Comparison of ENCODE assay signal across 26 cellular contexts in the genomic region with DNA sequence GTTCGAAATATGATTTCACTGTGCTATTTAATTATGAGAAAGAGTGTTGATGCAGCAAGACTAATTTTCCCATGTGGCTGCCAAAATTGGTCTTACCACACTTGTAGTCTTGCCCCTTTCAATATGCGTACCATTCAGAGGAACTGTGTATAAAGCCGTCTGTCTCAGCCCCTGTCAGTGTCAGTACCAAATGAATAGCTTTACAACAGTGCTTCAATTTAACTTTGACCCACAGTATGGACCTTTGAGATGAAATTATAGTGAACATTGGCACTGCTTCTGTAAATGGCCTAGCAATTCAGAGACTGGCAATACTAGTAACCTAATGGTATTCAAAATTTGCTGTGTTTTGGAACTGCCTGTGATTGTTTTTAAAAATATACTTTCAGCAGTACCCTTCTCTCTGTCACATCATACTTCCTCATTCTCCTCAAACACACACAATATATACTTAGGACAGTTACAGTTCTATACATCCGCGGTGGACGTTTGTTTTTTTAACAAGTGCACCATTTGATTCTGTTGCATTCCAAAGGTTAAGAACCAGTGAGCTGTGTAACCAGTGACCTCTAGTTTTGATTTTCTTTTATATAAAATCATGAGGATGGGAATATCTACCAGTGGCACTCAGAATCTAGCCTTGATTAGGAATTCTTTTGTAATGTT.
DNase-seq lines count a peak whose midpoint lies in the region; ATAC-seq, FAIRE-seq and TF ChIP-seq lines count a peak whose summit lies in the region.
"Had no signal": no experiment of that assay in that cellular context is flagged by ENCODE, and none has a peak within 500 bp of the region (broad histone marks: within the 10 kb centered on the region; RNA-seq: fewer than 3 reads in every experiment).

No MANE protein-coding gene starts in this region.

- H3K9ac ChIP-seq in SU-DHL-6 (ENCODE audit: low read length): 0 out of 2 replicates have a peak overlapping the region, but pooled peaks have one; percentile 1

- H3K36me3 ChIP-seq in SU-DHL-6 (ENCODE audit: low read length): no peaks in the 10 kb centered on the region
- H3K36me3 ChIP-seq in stomach: no peaks in the 10 kb centered on the region
- H3K36me3 ChIP-seq: breast epithelium, suprapubic skin had no signal

- no TSS peak for BruUV-seq in Calu3 (replicated peaks; lab: Mats Ljungman, UMichigan)

- H3F3A ChIP-seq in SU-DHL-6 (ENCODE audit: insufficient read depth): no peaks in the 10 kb centered on the region

- no peaks in the 10 kb centered on the region for H3K9me2 ChIP-seq in SU-DHL-6 (replicated peaks; ENCODE audit: insufficient read depth, low read length)

- no peaks in the 10 kb centered on the region for H3K27me3 ChIP-seq in SU-DHL-6 (ENCODE audit: low read length)
- no peaks in the 10 kb centered on the region for H3K27me3 ChIP-seq in stomach
- H3K27me3 ChIP-seq: breast epithelium, suprapubic skin had no signal

- H3K4me3 Mint-ChIP-seq in Calu3 (ENCODE audit: low read depth, unreplicated experiment): no peak overlapping the region
- H3K4me3 Mint-ChIP-seq: activated CD4-positive, alpha-beta T cell treated with anti-CD3 and anti-CD28 coated beads, Interleukin-2, amount 10 ng/mL, durations not matched to agents 24 days and 14 days; activated naive CD8-positive, alpha-beta T cell treated with anti-CD3 and anti-CD28 coated beads for 36 hours had no signal

- intact Hi-C loops in Calu3 (cut with micrococcal nuclease; ENCODE audit: unreplicated experiment): no loop called here
- intact Hi-C loops in stomach (cut with DNase I; ENCODE audit: low total_unique reads): loop anchor here (10.0 kb wide), 1 partner anchor 513 kb away; no protein-coding TSS in a partner anchor

- H3K27ac ChIP-seq in SU-DHL-6 (ENCODE audit: low read depth, low read length) (peak overlapping the region; percentile 17; the same call in 1 of the 2 replicates), stomach (no peak overlapping the region)
- H3K27ac ChIP-seq: breast epithelium, C4-2B, skin epidermis, suprapubic skin had no signal

- peak overlapping the region; percentile 42 for H3K27ac Mint-ChIP-seq in Calu3 (ENCODE audit: unreplicated experiment)
- H3K27ac Mint-ChIP-seq: activated CD4-positive, alpha-beta T cell treated with anti-CD3 and anti-CD28 coated beads, Interleukin-2, amount 10 ng/mL, durations not matched to agents 24 days and 14 days; activated naive CD8-positive, alpha-beta T cell treated with anti-CD3 and anti-CD28 coated beads for 36 hours had no signal

- TF ChIP-seq CTCF in Calu3 (IDR thresholded peaks at IDR 0.05; ENCODE audit: unreplicated experiment) (no peak), SU-DHL-6 (IDR thresholded peaks at IDR 0.05; ENCODE audit: insufficient read depth, low read length, poor library complexity, severe bottlenecking) (no peak), stomach (IDR thresholded peaks at IDR 0.05) (no peak)

- DNase-seq in Calu3: no peak
- DNase-seq in GM19239 (ENCODE audit: insufficient read length, low spot score): no peak
- DNase-seq in NCI-H446 treated with DMSO at 0.1 percent for 48 hours (lab: John Stamatoyannopoulos, UW): peak; percentile 47
- DNase-seq in NCI-H526 (lab: John Stamatoyannopoulos, UW): no peak
- no peak for DNase-seq in stomach
- no peak for DNase-seq in HuH-7 (ENCODE audit: low spot score)
- DNase-seq: activated CD4-positive, alpha-beta T cell treated with anti-CD3 and anti-CD28 coated beads, Interleukin-2, amount 10 ng/mL, durations not matched to agents 24 days and 14 days; activated effector memory CD4-positive, alpha-beta T cell treated with Interleukin-2 at 50 U/mL for 16 hours; activated naive CD8-positive, alpha-beta T cell treated with anti-CD3 and anti-CD28 coated beads for 36 hours; activated T-cell treated with anti-CD3 and anti-CD28 coated beads, Interleukin-2, amount 50 U/mL, for 1 hour; anterior cingulate cortex; foreskin melanocyte; Karpas-422; kidney; NCI-H1048; NCI-H187; SHP77; stimulated activated naive CD4-positive, alpha-beta T cell; T-helper 9 cell had no signal

- no peaks in the 10 kb centered on the region for H3K9me3 Mint-ChIP-seq in Calu3 (ENCODE audit: low read depth, unreplicated experiment)
- H3K9me3 Mint-ChIP-seq: activated CD4-positive, alpha-beta T cell treated with anti-CD3 and anti-CD28 coated beads, Interleukin-2, amount 10 ng/mL, durations not matched to agents 24 days and 14 days; activated naive CD8-positive, alpha-beta T cell treated with anti-CD3 and anti-CD28 coated beads for 36 hours had no signal

- H3K36me3 Mint-ChIP-seq in Calu3 (ENCODE audit: insufficient read depth, unreplicated experiment): peaks cover 5% of the 10 kb centered on the region

- CTCF ChIA-PET in Calu3 (lab: Charles Lee): no interaction called here

- no peaks in the 10 kb centered on the region for H3K79me2 ChIP-seq in SU-DHL-6 (ENCODE audit: insufficient read depth, low read length)

- H4K20me1 ChIP-seq in SU-DHL-6 (ENCODE audit: low read depth, low read length): no peaks in the 10 kb centered on the region

- TF ChIP-seq POLR2A in stomach (IDR thresholded peaks at IDR 0.05): no peak

- no peak for TF ChIP-seq EP300 in stomach (IDR thresholded peaks at IDR 0.05)

- H3K4me2 ChIP-seq in SU-DHL-6 (ENCODE audit: low read depth, low read length, poor library complexity, severe bottlenecking): peak overlapping the region; percentile 41

- FAIRE-seq in GM19239 (lab: Jason Lieb, UNC): peak; percentile 78
- FAIRE-seq: H1, kidney had no signal

- H3K4me3 ChIP-seq in SU-DHL-6 (ENCODE audit: insufficient read depth, low read length, poor library complexity, severe bottlenecking): no peak overlapping the region
- no peak overlapping the region for H3K4me3 ChIP-seq in stomach
- H3K4me3 ChIP-seq: breast epithelium, skin epidermis, suprapubic skin had no signal

- no peaks in the 10 kb centered on the region for H3K9me3 ChIP-seq in SU-DHL-6 (ENCODE audit: insufficient read depth, low read length)
- no peaks in the 10 kb centered on the region for H3K9me3 ChIP-seq in stomach
- H3K9me3 ChIP-seq: breast epithelium, suprapubic skin had no signal

- no peaks in the 10 kb centered on the region for H3K27me3 Mint-ChIP-seq in Calu3 (ENCODE audit: unreplicated experiment)
- H3K27me3 Mint-ChIP-seq: activated CD4-positive, alpha-beta T cell treated with anti-CD3 and anti-CD28 coated beads, Interleukin-2, amount 10 ng/mL, durations not matched to agents 24 days and 14 days; activated naive CD8-positive, alpha-beta T cell treated with anti-CD3 and anti-CD28 coated beads for 36 hours had no signal

- H2AFZ ChIP-seq in SU-DHL-6 (ENCODE audit: low read depth, low read length, severe bottlenecking): peak overlapping the region; percentile 3

- WGBS in stomach, 5 donors: 56 to 70% (median 63%) methylated on average over 6 of the region's 6 CpGs

- ATAC-seq in HG02798 (IDR thresholded peaks at IDR 0.05; ENCODE audit: poor library complexity, unreplicated experiment): no peak

- H3K4me1 ChIP-seq in stomach: no peaks in the 10 kb centered on the region
- H3K4me1 ChIP-seq: breast epithelium, suprapubic skin had no signal

- H3K4me1 Mint-ChIP-seq in Calu3 (ENCODE audit: low read depth, unreplicated experiment): peaks cover 51% of the 10 kb centered on the region
- H3K4me1 Mint-ChIP-seq: activated CD4-positive, alpha-beta T cell treated with anti-CD3 and anti-CD28 coated beads, Interleukin-2, amount 10 ng/mL, durations not matched to agents 24 days and 14 days had no signal
